Comparison of ENCODE assay signal across 15 cellular contexts in genomic region chr11:120517390-120518315, GRCh38. TPM values are rescaled to one million over a fixed set of nuclear protein-coding genes. Genes with fewer than 3 reads are reported as not detected.
DNase-seq lines count a peak whose midpoint lies in the region; ATAC-seq and TF ChIP-seq lines count a peak whose summit lies in the region.
"Had no signal": no experiment of that assay in that cellular context is flagged by ENCODE, and none has a peak within 500 bp of the region (broad histone marks: within the 10 kb centered on the region; RNA-seq: fewer than 3 reads in every experiment).

No MANE protein-coding gene starts in this region.

- in situ Hi-C loops in ACHN (cut with HindIII; ENCODE audit: low pct_ligation_motif_present, low pct_unique_long_range_greater_than_20kb, low sequenced_read_pairs): no loop called here

- peaks cover 42% of the 10 kb centered on the region for H3K27me3 Mint-ChIP-seq in endodermal cell (ENCODE audit: insufficient read depth)
- peaks cover 50% of the 10 kb centered on the region for H3K27me3 Mint-ChIP-seq in mesothelial cell of epicardium (ENCODE audit: low read depth)

- ATAC-seq in GM19351 (IDR thresholded peaks at IDR 0.05; ENCODE audit: unreplicated experiment) (no peak), GM18861 (IDR thresholded peaks at IDR 0.05; ENCODE audit: unreplicated experiment) (no peak)
- no peak for ATAC-seq in activated CD4-positive, CD25-positive, alpha-beta regulatory T cell treated with anti-CD3 and anti-CD28 coated beads, Interleukin-2, amount 50 U/mL, for 24 hours
- ATAC-seq: PC-3 had no signal

- no peaks in the 10 kb centered on the region for H3K9me3 Mint-ChIP-seq in endodermal cell
- H3K9me3 Mint-ChIP-seq in mesothelial cell of epicardium: no peaks in the 10 kb centered on the region
- H3K9me3 Mint-ChIP-seq: activated naive CD4-positive, alpha-beta T cell treated with anti-CD3 and anti-CD28 coated beads, Interleukin-2, amount 10 ng/mL, durations not matched to agents 7 days and 5 days had no signal

- H3K4me3 ChIP-seq in endodermal cell (ENCODE audit: low read length): no peak overlapping the region
- H3K4me3 ChIP-seq: coronary artery had no signal

- WGBS in endodermal cell (ENCODE audit: insufficient coverage in 1 of 2, insufficient read length in 1 of 2), 2 experiments: 64 to 82% methylated on average over 11 to 23 of the region's 23 CpGs

- H3K36me3 ChIP-seq in endodermal cell (ENCODE audit: control insufficient read depth, insufficient read depth, low read length): no peaks in the 10 kb centered on the region

- H3K4me1 Mint-ChIP-seq in endodermal cell (peaks cover 20% of the 10 kb centered on the region), mesothelial cell of epicardium (peaks cover 18% of the 10 kb centered on the region)
- H3K4me1 Mint-ChIP-seq: activated naive CD4-positive, alpha-beta T cell treated with anti-CD3 and anti-CD28 coated beads, Interleukin-2, amount 10 ng/mL, durations not matched to agents 7 days and 5 days had no signal

- H3K4me1 ChIP-seq in endodermal cell (ENCODE audit: control insufficient read depth, insufficient read depth, low read length): peaks cover under 1% of the 10 kb centered on the region

- H3K9ac ChIP-seq in endodermal cell (ENCODE audit: extremely low read depth, low read length, poor library complexity, severe bottlenecking): no peak overlapping the region

- H3K27me3 ChIP-seq in endodermal cell (ENCODE audit: control insufficient read depth, insufficient read depth, low read length, poor library complexity, severe bottlenecking): peaks cover 27% of the 10 kb centered on the region

- H3K27ac Mint-ChIP-seq in endodermal cell (peak overlapping the region; percentile 73), mesothelial cell of epicardium (peak overlapping the region; percentile 4)
- H3K27ac Mint-ChIP-seq: activated naive CD4-positive, alpha-beta T cell treated with anti-CD3 and anti-CD28 coated beads, Interleukin-2, amount 10 ng/mL, durations not matched to agents 7 days and 5 days had no signal

- no peak overlapping the region for H3K27ac ChIP-seq in endodermal cell (ENCODE audit: low read depth, low read length)
- H3K27ac ChIP-seq: coronary artery had no signal

- H3K4me3 Mint-ChIP-seq in endodermal cell (no peak overlapping the region), mesothelial cell of epicardium (no peak overlapping the region)
- H3K4me3 Mint-ChIP-seq: activated naive CD4-positive, alpha-beta T cell treated with anti-CD3 and anti-CD28 coated beads, Interleukin-2, amount 10 ng/mL, durations not matched to agents 7 days and 5 days had no signal

- DNase-seq in ACHN (peak; percentile 67), HT1080 (ENCODE audit: low read depth) (peak; percentile 79), endodermal cell (no peak), mesothelial cell of epicardium (ENCODE audit: low spot score in 2 of 2, unreplicated experiment in 2 of 2) (no peak), DMS114 treated with DMSO at 0.1 percent for 48 hours (lab: John Stamatoyannopoulos, UW; ENCODE audit: unreplicated experiment) (no peak)
- DNase-seq: activated CD8-positive, alpha-beta memory T cell treated with anti-CD3 and anti-CD28 coated beads for 24 hours; activated naive CD4-positive, alpha-beta T cell treated with anti-CD3 and anti-CD28 coated beads, Interleukin-2, amount 10 ng/mL, durations not matched to agents 7 days and 5 days; NCI-H2171 treated with DMSO at 0.1 percent for 48 hours; PC-3; T-helper 2 cell had no signal

- no peaks in the 10 kb centered on the region for H3K9me3 ChIP-seq in endodermal cell (ENCODE audit: control insufficient read depth, low read length)

- H3K36me3 Mint-ChIP-seq in endodermal cell (ENCODE audit: low read depth): no peaks in the 10 kb centered on the region
- no peaks in the 10 kb centered on the region for H3K36me3 Mint-ChIP-seq in mesothelial cell of epicardium
- H3K36me3 Mint-ChIP-seq: activated naive CD4-positive, alpha-beta T cell treated with anti-CD3 and anti-CD28 coated beads, Interleukin-2, amount 10 ng/mL, durations not matched to agents 7 days and 5 days had no signal

- peak; percentile 22 for TF ChIP-seq CTCF in endodermal cell (conservative IDR thresholded peaks at IDR 0.05)
- no peak for TF ChIP-seq CTCF in mesothelial cell of epicardium (IDR thresholded peaks at IDR 0.05; ENCODE audit: unreplicated experiment)

RNA-seq across cellular contexts. Expression of gene GRIK4, which starts 6.1 kb away (rescaled TPM):
- total RNA-seq in HT1080 (2014; rRNA removed; shearing (Covaris generic)): not detected in 2 replicates
- 0.02 and 0.05 TPM in 2 replicates for polyA plus RNA-seq in HT1080 (2015; cell fraction: cytosol; rRNA removed)
- not detected in 2 replicates for polyA plus RNA-seq in HT1080 (2015; cell fraction: nucleus; rRNA removed)
- total RNA-seq in endodermal cell (1 to 10 TPM; 1.7 to 3.5 TPM), mesothelial cell of epicardium (1.5 to 2.2 TPM (median 1.8 TPM) in 3 replicates)
- 1.9 TPM for polyA plus RNA-seq in endodermal cell (2013, experiment 1 of 2)
- polyA plus RNA-seq in endodermal cell (2013, experiment 2 of 2): 1.6 TPM
- total RNA-seq: PC-3 had no signal
- polyA plus RNA-seq: keratinocyte had no signal

Comparison
In these comparisons a context has a peak if more than half of its experiments do, and no peak if none do; other contexts are left out.
1. DNase-seq: peak in ACHN (single experiment) and HT1080 (single experiment); none in endodermal cell (single experiment), mesothelial cell of epicardium (0 of 2) and DMS114 treated with DMSO at 0.1 percent for 48 hours (single experiment).